1 cellular context compared by ENCODE assay signal in genomic region chr10:105727131-105727530, GRCh38.
TF ChIP-seq lines count a peak whose summit lies in the region.

No MANE protein-coding gene starts in this region.

TF ChIP-seq in WTC11, 78 proteins besides CTCF, POLR2A, EP300 and RAD21 (continued from another document):
- TF ChIP-seq ZNF512 (CRISPR knock-in tag; IDR thresholded peaks at IDR 0.05; ENCODE audit: borderline replicate concordance): no peak
- no peak for TF ChIP-seq GABPB1 (CRISPR knock-in tag; IDR thresholded peaks at IDR 0.05)
- TF ChIP-seq, protein P1, sequence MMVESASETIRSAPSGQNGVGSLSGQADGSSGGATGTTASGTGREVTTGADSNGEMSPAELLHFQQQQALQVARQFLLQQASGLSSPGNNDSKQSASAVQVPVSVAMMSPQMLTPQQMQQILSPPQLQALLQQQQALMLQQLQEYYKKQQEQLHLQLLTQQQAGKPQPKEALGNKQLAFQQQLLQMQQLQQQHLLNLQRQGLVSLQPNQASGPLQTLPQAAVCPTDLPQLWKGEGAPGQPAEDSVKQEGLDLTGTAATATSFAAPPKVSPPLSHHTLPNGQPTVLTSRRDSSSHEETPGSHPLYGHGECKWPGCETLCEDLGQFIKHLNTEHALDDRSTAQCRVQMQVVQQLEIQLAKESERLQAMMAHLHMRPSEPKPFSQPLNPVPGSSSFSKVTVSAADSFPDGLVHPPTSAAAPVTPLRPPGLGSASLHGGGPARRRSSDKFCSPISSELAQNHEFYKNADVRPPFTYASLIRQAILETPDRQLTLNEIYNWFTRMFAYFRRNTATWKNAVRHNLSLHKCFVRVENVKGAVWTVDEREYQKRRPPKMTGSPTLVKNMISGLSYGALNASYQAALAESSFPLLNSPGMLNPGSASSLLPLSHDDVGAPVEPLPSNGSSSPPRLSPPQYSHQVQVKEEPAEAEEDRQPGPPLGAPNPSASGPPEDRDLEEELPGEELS (CRISPR knock-in tag; IDR thresholded peaks at IDR 0.05): no peak
- no peak for TF ChIP-seq NR3C1 (CRISPR knock-in tag; conservative IDR thresholded peaks at IDR 0.05; ENCODE audit: low read depth)
- TF ChIP-seq ATF1 (CRISPR knock-in tag; IDR thresholded peaks at IDR 0.05): no peak
- TF ChIP-seq TCF7 (CRISPR knock-in tag; IDR thresholded peaks at IDR 0.05; ENCODE audit: low read depth): no peak
- TF ChIP-seq SP1 (CRISPR knock-in tag; conservative IDR thresholded peaks at IDR 0.05): no peak
- TF ChIP-seq, protein P2, sequence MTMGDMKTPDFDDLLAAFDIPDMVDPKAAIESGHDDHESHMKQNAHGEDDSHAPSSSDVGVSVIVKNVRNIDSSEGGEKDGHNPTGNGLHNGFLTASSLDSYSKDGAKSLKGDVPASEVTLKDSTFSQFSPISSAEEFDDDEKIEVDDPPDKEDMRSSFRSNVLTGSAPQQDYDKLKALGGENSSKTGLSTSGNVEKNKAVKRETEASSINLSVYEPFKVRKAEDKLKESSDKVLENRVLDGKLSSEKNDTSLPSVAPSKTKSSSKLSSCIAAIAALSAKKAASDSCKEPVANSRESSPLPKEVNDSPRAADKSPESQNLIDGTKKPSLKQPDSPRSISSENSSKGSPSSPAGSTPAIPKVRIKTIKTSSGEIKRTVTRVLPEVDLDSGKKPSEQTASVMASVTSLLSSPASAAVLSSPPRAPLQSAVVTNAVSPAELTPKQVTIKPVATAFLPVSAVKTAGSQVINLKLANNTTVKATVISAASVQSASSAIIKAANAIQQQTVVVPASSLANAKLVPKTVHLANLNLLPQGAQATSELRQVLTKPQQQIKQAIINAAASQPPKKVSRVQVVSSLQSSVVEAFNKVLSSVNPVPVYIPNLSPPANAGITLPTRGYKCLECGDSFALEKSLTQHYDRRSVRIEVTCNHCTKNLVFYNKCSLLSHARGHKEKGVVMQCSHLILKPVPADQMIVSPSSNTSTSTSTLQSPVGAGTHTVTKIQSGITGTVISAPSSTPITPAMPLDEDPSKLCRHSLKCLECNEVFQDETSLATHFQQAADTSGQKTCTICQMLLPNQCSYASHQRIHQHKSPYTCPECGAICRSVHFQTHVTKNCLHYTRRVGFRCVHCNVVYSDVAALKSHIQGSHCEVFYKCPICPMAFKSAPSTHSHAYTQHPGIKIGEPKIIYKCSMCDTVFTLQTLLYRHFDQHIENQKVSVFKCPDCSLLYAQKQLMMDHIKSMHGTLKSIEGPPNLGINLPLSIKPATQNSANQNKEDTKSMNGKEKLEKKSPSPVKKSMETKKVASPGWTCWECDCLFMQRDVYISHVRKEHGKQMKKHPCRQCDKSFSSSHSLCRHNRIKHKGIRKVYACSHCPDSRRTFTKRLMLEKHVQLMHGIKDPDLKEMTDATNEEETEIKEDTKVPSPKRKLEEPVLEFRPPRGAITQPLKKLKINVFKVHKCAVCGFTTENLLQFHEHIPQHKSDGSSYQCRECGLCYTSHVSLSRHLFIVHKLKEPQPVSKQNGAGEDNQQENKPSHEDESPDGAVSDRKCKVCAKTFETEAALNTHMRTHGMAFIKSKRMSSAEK (CRISPR knock-in tag; IDR thresholded peaks at IDR 0.05; ENCODE audit: borderline replicate concordance): no peak
- TF ChIP-seq HMGXB4 (CRISPR knock-in tag; IDR thresholded peaks at IDR 0.05): no peak
- no peak for TF ChIP-seq ZNF396 (CRISPR knock-in tag; IDR thresholded peaks at IDR 0.05; ENCODE audit: borderline replicate concordance)
